In the genomic region with DNA sequence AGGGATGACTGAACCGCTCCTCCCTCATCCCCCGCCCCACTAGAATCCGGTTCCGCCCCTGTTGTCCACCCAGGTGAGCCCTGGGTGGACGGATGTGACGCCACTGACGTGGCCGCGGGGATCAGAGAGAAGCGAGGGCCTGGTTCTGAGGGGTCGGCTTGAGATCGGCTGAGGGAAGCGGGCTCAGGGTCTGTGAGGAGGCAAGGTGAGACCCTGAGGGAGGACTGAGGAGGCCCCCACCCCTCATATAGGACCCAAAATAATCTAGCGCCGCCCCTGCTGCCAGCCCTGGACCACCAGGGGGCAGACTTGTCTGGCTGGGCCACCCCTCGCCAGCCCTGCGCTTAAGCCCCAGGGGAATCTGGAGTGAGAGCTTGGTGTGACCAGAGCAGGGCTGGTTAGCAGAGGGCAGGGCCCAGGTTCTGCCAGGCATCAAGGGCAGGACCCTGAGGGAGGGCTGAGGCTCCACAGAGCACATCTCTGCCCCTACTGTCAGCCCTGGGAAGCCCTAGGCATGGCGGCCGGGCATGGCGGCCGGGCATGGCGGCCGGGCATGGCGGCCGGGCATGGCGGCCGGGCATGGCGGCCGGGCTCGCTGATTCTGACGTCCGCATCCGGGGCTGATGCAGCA, we compare ENCODE assay signal across 1 cellular context.
TF ChIP-seq lines count a peak whose summit lies in the region.

A gene with protein sequence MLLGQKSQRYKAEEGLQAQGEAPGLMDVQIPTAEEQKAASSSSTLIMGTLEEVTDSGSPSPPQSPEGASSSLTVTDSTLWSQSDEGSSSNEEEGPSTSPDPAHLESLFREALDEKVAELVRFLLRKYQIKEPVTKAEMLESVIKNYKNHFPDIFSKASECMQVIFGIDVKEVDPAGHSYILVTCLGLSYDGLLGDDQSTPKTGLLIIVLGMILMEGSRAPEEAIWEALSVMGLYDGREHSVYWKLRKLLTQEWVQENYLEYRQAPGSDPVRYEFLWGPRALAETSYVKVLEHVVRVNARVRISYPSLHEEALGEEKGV (plus strand): TSS at position 103 of the 631 bp plus-strand sequence. CDS start 3,090 bp downstream, outside the sequence.

TF ChIP-seq in H1, 55 proteins besides CTCF, POLR2A, EP300 and RAD21:
- no peak for TF ChIP-seq SAP30 (IDR thresholded peaks at IDR 0.05; ENCODE audit: insufficient read depth, insufficient replicate concordance, low read length)
- TF ChIP-seq JUND (IDR thresholded peaks at IDR 0.05; ENCODE audit: low read length) = no peak
- TF ChIP-seq TCF12 (IDR thresholded peaks at IDR 0.05; ENCODE audit: low read depth, low read length) = no peak
- TF ChIP-seq TEAD4 (IDR thresholded peaks at IDR 0.05; ENCODE audit: low read depth, low read length) = no peak
